Comparison of ENCODE assay signal across 9 cellular contexts in genomic region chr13:73000027-73000674, GRCh38. TPM values are rescaled to one million over a fixed set of nuclear protein-coding genes. Genes with fewer than 3 reads are reported as not detected.
DNase-seq lines count a peak whose midpoint lies in the region; ATAC-seq and TF ChIP-seq lines count a peak whose summit lies in the region.
"Had no signal": no experiment of that assay in that cellular context is flagged by ENCODE, and none has a peak within 500 bp of the region (broad histone marks: within the 10 kb centered on the region; RNA-seq: fewer than 3 reads in every experiment).

No MANE protein-coding gene starts in this region.

- H3K9me3 ChIP-seq in cardiac muscle cell (ENCODE audit: low read depth) (no peaks in the 10 kb centered on the region), thyroid gland (no peaks in the 10 kb centered on the region)

- H3K4me1 ChIP-seq in cardiac muscle cell (ENCODE audit: low read depth) (no peaks in the 10 kb centered on the region), thyroid gland (no peaks in the 10 kb centered on the region)

- H3K4me3 Mint-ChIP-seq in chondrocyte (ENCODE audit: unreplicated experiment), result no peak overlapping the region

- H3K27ac Mint-ChIP-seq in chondrocyte (ENCODE audit: unreplicated experiment), result no peak overlapping the region

- intact Hi-C loops in Right ventricle myocardium superior (cut with DNase I) (no loop called here), thyroid gland (cut with DNase I) (no loop called here)

- no peak for TF ChIP-seq POLR2A in thyroid gland (IDR thresholded peaks at IDR 0.05)

- ATAC-seq in Right ventricle myocardium superior (ENCODE audit: poor library complexity) (no peak), HG03045 (IDR thresholded peaks at IDR 0.05; ENCODE audit: unreplicated experiment) (peak; percentile 74)

- H3K4me3 ChIP-seq in cardiac muscle cell (no peak overlapping the region), thyroid gland (replicated peaks in 1 of 3) (no peak overlapping the region)
- H3K4me3 ChIP-seq: skin epidermis had no signal

- peak overlapping the region; percentile 30 for H3K27ac ChIP-seq in cardiac muscle cell
- H3K27ac ChIP-seq in thyroid gland, result no peak overlapping the region

- H3K36me3 Mint-ChIP-seq in chondrocyte (ENCODE audit: low read depth), result peaks cover 6% of the 10 kb centered on the region

- DNase-seq in cardiac muscle cell (ENCODE audit: low read depth in 1 of 2, low spot score in 1 of 2) (peak; percentile 1 to 52), Right ventricle myocardium superior (no peak), RPMI7951 (ENCODE audit: low read depth) (peak; percentile 1), kidney tubule cell (ENCODE audit: low spot score) (peak; percentile 53), chondrocyte (ENCODE audit: low spot score) (no peak), putamen (ENCODE audit: low spot score) (no peak), thyroid gland (no peak)

- H3K27me3 Mint-ChIP-seq in chondrocyte (ENCODE audit: low read depth), result no peaks in the 10 kb centered on the region

- H3K4me1 Mint-ChIP-seq in chondrocyte (ENCODE audit: low read depth), result peaks cover 4% of the 10 kb centered on the region

- no peaks in the 10 kb centered on the region for H3K9me3 Mint-ChIP-seq in chondrocyte (ENCODE audit: low read depth)

- 90 to 93% methylated on average over 4 of the region's 4 CpGs for WGBS in thyroid gland, 2 donors

- peaks cover 5% of the 10 kb centered on the region for H3K36me3 ChIP-seq in cardiac muscle cell
- H3K36me3 ChIP-seq in thyroid gland, result no peaks in the 10 kb centered on the region

- no peak for TF ChIP-seq CTCF in cardiac muscle cell (IDR thresholded peaks at IDR 0.05; ENCODE audit: low read depth, low read length)
- TF ChIP-seq CTCF in chondrocyte (IDR thresholded peaks at IDR 0.05), result no peak
- no peak for TF ChIP-seq CTCF in thyroid gland (IDR thresholded peaks at IDR 0.05)

- no peaks in the 10 kb centered on the region for H3K27me3 ChIP-seq in cardiac muscle cell
- no peaks in the 10 kb centered on the region for H3K27me3 ChIP-seq in thyroid gland

RNA-seq across cellular contexts. Expression of gene KLF5, which starts 58.7 kb away (rescaled TPM):
- 0.18 and 0.33 TPM in 2 replicates for total RNA-seq in cardiac muscle cell
- polyA plus RNA-seq in cardiac muscle cell, result 0.36 and 1.1 TPM in 2 replicates
- total RNA-seq in Right ventricle myocardium superior, result 0.59 TPM
- 4.1 and 4.6 TPM in 2 replicates for total RNA-seq in RPMI7951 (2014; rRNA removed; shearing (Covaris generic))
- total RNA-seq in chondrocyte, result 7.0 to 8.4 TPM (median 7.9 TPM) in 3 replicates
- 10 to 100 TPM; 15.6 to 37.2 (median 23.6) TPM for total RNA-seq in thyroid gland

Comparison
In these comparisons a context has a peak if more than half of its experiments do, and no peak if none do; other contexts are left out.
1. DNase-seq: peak in cardiac muscle cell (2 of 2), RPMI7951 (single experiment) and kidney tubule cell (single experiment); none in Right ventricle myocardium superior (single experiment), chondrocyte (single experiment), putamen (single experiment) and thyroid gland (0 of 2).